In genomic region chr16:88671806-88672205, GRCh38 we compare ENCODE assay signal across 20 cellular contexts. TPM values are rescaled to one million over a fixed set of nuclear protein-coding genes. Genes with fewer than 3 reads are reported as not detected.
DNase-seq lines count a peak whose midpoint lies in the region; ATAC-seq, FAIRE-seq and TF ChIP-seq lines count a peak whose summit lies in the region.
"Had no signal": no experiment of that assay in that cellular context is flagged by ENCODE, and none has a peak within 500 bp of the region (broad histone marks: within the 10 kb centered on the region; RNA-seq: fewer than 3 reads in every experiment).

No MANE protein-coding gene starts in this region.

- DNase-seq in WTC11 (ENCODE audit: low spot score) (no peak), mesenchymal stem cell (no peak), small intestine (no peak)
- DNase-seq in naive thymus-derived CD4-positive, alpha-beta T cell: no peak
- DNase-seq: Caco-2; CD4-positive, alpha-beta memory T cell; DMS 273 treated with DMSO at 0.1 percent for 48 hours; DMS79 treated with DMSO at 0.1 percent for 48 hours; HFFc6; KBM-7; MM.1S; NCI-H1048; NCI-H1417 treated with DMSO at 0.1 percent for 48 hours; NCI-H187; NCI-H446 treated with DMSO at 0.1 percent for 48 hours; NCI-H526 treated with DMSO at 0.1 percent for 48 hours; SHP77 had no signal

- peak overlapping the region; percentile 54 for H4K91ac ChIP-seq in mesenchymal stem cell (ENCODE audit: low read length)

- intact Hi-C loops in naive thymus-derived CD4-positive, alpha-beta T cell (cut with micrococcal nuclease): no loop called here

- no peaks in the 10 kb centered on the region for H3K27me3 Mint-ChIP-seq in WTC11 (ENCODE audit: low read depth)
- no peaks in the 10 kb centered on the region for H3K27me3 Mint-ChIP-seq in naive thymus-derived CD4-positive, alpha-beta T cell
- H3K27me3 Mint-ChIP-seq: CD4-positive, alpha-beta memory T cell had no signal

- H3K27ac ChIP-seq in BLaER1 (no peak overlapping the region), mesenchymal stem cell (ENCODE audit: low read length, poor library complexity, severe bottlenecking) (no peak overlapping the region), small intestine (ENCODE audit: low read depth in 1 of 2, low read length in 1 of 2) (no peak overlapping the region)
- no peak overlapping the region for H3K27ac ChIP-seq in naive thymus-derived CD4-positive, alpha-beta T cell (ENCODE audit: low read depth, low read length)

- TF ChIP-seq CTCF in WTC11 (IDR thresholded peaks at IDR 0.05): no peak

- H3K18ac ChIP-seq in mesenchymal stem cell (ENCODE audit: low read depth in 1 of 2, low read length in 2 of 2): no peak overlapping the region

- peaks cover 7% of the 10 kb centered on the region for H3K9me3 Mint-ChIP-seq in WTC11
- H3K9me3 Mint-ChIP-seq in naive thymus-derived CD4-positive, alpha-beta T cell: no peaks in the 10 kb centered on the region
- H3K9me3 Mint-ChIP-seq: CD4-positive, alpha-beta memory T cell; HFFc6 had no signal

- H3K36me3 ChIP-seq in BLaER1: peaks cover 30% of the 10 kb centered on the region
- peaks cover 24 to 26% of the 10 kb centered on the region in 2 experiments for H3K36me3 ChIP-seq in mesenchymal stem cell (ENCODE audit: control insufficient read depth in 1 of 2, insufficient read depth in 2 of 2, low read depth in 1 of 2, low read length in 2 of 2)
- H3K36me3 ChIP-seq in small intestine (ENCODE audit: control insufficient read depth in 2 of 2, insufficient read depth in 2 of 2, low read length in 2 of 2): no peaks in the 10 kb centered on the region
- peaks cover 0 to 16% (median 0%) of the 10 kb centered on the region in 3 experiments for H3K36me3 ChIP-seq in naive thymus-derived CD4-positive, alpha-beta T cell (ENCODE audit: control insufficient read depth in 2 of 3, insufficient read depth in 3 of 3, low read length in 3 of 3)

- H2BK12ac ChIP-seq in mesenchymal stem cell (ENCODE audit: low read length in 2 of 2): peak overlapping the region in 1 of 2 experiments; percentile 10

- peaks cover 2% of the 10 kb centered on the region; the same call in 1 of the 2 replicates for H3K4me1 Mint-ChIP-seq in WTC11
- peaks cover 0 to 5% (median 0%) of the 10 kb centered on the region in 7 donors for H3K4me1 Mint-ChIP-seq in naive thymus-derived CD4-positive, alpha-beta T cell

- no peaks in the 10 kb centered on the region for H4K20me1 ChIP-seq in BLaER1

- H3K9me3 ChIP-seq in BLaER1: no peaks in the 10 kb centered on the region
- H3K9me3 ChIP-seq in mesenchymal stem cell (ENCODE audit: control insufficient read depth, low read length): no peaks in the 10 kb centered on the region
- H3K9me3 ChIP-seq in small intestine (ENCODE audit: control insufficient read depth, low read depth): no peaks in the 10 kb centered on the region
- no peaks in the 10 kb centered on the region for H3K9me3 ChIP-seq in naive thymus-derived CD4-positive, alpha-beta T cell (ENCODE audit: control insufficient read depth in 2 of 3, low read length in 3 of 3)
- H3K9me3 ChIP-seq: Caco-2 had no signal

- 95% methylated on average over 23 of the region's 23 CpGs for WGBS in mesenchymal stem cell
- 90 to 93% (median 92%) methylated on average over 23 of the region's 23 CpGs for WGBS in small intestine, 3 donors

- H3K9ac ChIP-seq in BLaER1 (no peak overlapping the region), mesenchymal stem cell (ENCODE audit: low read length) (no peak overlapping the region)

- H3K4me2 ChIP-seq in BLaER1 (peak overlapping the region; percentile 10; the same call in 1 of the 2 replicates), mesenchymal stem cell (ENCODE audit: low read length, poor library complexity, severe bottlenecking) (no peak overlapping the region)

- CTCF ChIA-PET in WTC11 (lab: Charles Lee): interaction anchor here (1.2 to 8.4 kb wide), 21 partner anchors 8 to 113 kb away, joined by 3 to 111 read pairs (median 9); partner anchors contain the start of genes CTU2, CYBA, IL17C and MVD
- CTCF ChIA-PET in naive thymus-derived CD4-positive, alpha-beta T cell (lab: Charles Lee): interaction anchor here (1.4 kb wide), 1 partner anchor 33 kb away, joined by 6 read pairs; no protein-coding TSS in a partner anchor

- H3K27me3 ChIP-seq in BLaER1 (no peaks in the 10 kb centered on the region), mesenchymal stem cell (ENCODE audit: control insufficient read depth in 1 of 2, insufficient read depth in 1 of 2, low read length in 2 of 2) (peaks cover 0 to 7% of the 10 kb centered on the region in 2 experiments), small intestine (ENCODE audit: control insufficient read depth in 2 of 2, insufficient read depth in 2 of 2, low read length in 2 of 2) (no peaks in the 10 kb centered on the region)
- no peaks in the 10 kb centered on the region for H3K27me3 ChIP-seq in naive thymus-derived CD4-positive, alpha-beta T cell (ENCODE audit: control insufficient read depth in 2 of 2, insufficient read depth in 2 of 2, low read length in 2 of 2)

- no peak overlapping the region for H2BK5ac ChIP-seq in mesenchymal stem cell (ENCODE audit: low read depth, low read length, poor library complexity, severe bottlenecking)

- H3K4me3 ChIP-seq in BLaER1: no peak overlapping the region
- no peak overlapping the region for H3K4me3 ChIP-seq in mesenchymal stem cell (ENCODE audit: insufficient read depth in 1 of 2, low read depth in 1 of 2, low read length in 2 of 2)
- no peak overlapping the region for H3K4me3 ChIP-seq in small intestine (ENCODE audit: low read depth in 1 of 2, low read length in 2 of 2)
- no peak overlapping the region for H3K4me3 ChIP-seq in naive thymus-derived CD4-positive, alpha-beta T cell (ENCODE audit: low read length)

- no peak overlapping the region for H2AFZ ChIP-seq in mesenchymal stem cell (ENCODE audit: low read depth, low read length)

- H3K14ac ChIP-seq in mesenchymal stem cell (ENCODE audit: low read length in 2 of 2): no peak overlapping the region

- H2BK15ac ChIP-seq in mesenchymal stem cell (ENCODE audit: low read depth, poor library complexity, severe bottlenecking): no peak overlapping the region

- ATAC-seq in WTC11: no peak
- ATAC-seq in naive thymus-derived CD4-positive, alpha-beta T cell: no peak

- H2BK120ac ChIP-seq in mesenchymal stem cell (ENCODE audit: low read depth, low read length): no peak overlapping the region

- peaks cover 12% of the 10 kb centered on the region for H3K36me3 Mint-ChIP-seq in WTC11
- peaks cover 0 to 12% (median 0%) of the 10 kb centered on the region in 5 donors for H3K36me3 Mint-ChIP-seq in naive thymus-derived CD4-positive, alpha-beta T cell

- no peak overlapping the region for H3K23ac ChIP-seq in mesenchymal stem cell (ENCODE audit: low read length in 2 of 2)

- H3K27ac Mint-ChIP-seq in WTC11: 0 out of 2 replicates have a peak overlapping the region, but pooled peaks have one; percentile 16
- peak overlapping the region in 1 of 9 donors; percentile 21 for H3K27ac Mint-ChIP-seq in naive thymus-derived CD4-positive, alpha-beta T cell
- H3K27ac Mint-ChIP-seq: CD4-positive, alpha-beta memory T cell; HFFc6 had no signal

- H3K79me1 ChIP-seq in mesenchymal stem cell (replicated peaks; ENCODE audit: low read length, poor library complexity, severe bottlenecking): no peaks in the 10 kb centered on the region

- H3K4me1 ChIP-seq in BLaER1: peaks cover 51% of the 10 kb centered on the region
- peaks cover 4% of the 10 kb centered on the region for H3K4me1 ChIP-seq in mesenchymal stem cell (ENCODE audit: control insufficient read depth, insufficient read depth, low read depth, low read length)
- no peaks in the 10 kb centered on the region for H3K4me1 ChIP-seq in small intestine (ENCODE audit: control insufficient read depth in 2 of 2, insufficient read depth in 1 of 2, low read depth in 1 of 2, low read length in 1 of 2)
- H3K4me1 ChIP-seq in naive thymus-derived CD4-positive, alpha-beta T cell (ENCODE audit: control insufficient read depth in 2 of 2, insufficient read depth in 2 of 2, low read length in 2 of 2): no peaks in the 10 kb centered on the region
- H3K4me1 ChIP-seq: Caco-2 had no signal

- H3K4ac ChIP-seq in mesenchymal stem cell (ENCODE audit: low read depth in 1 of 2, low read length in 2 of 2): no peak overlapping the region

- H2AK5ac ChIP-seq in mesenchymal stem cell (ENCODE audit: low read length, severe bottlenecking): no peak overlapping the region

- POLR2A ChIA-PET in WTC11 (lab: Charles Lee): no interaction called here
- POLR2A ChIA-PET in naive thymus-derived CD4-positive, alpha-beta T cell (lab: Charles Lee): interaction anchor here (0.9 to 1.1 kb wide), 3 partner anchors 8 to 22 kb away, joined by 3 to 6 read pairs (median 3); no protein-coding TSS in a partner anchor

- no peak for FAIRE-seq in small intestine (lab: Jason Lieb, UNC)
- FAIRE-seq: H54 had no signal

- H4K8ac ChIP-seq in mesenchymal stem cell (ENCODE audit: low read length): no peak overlapping the region

- H3K4me3 Mint-ChIP-seq in WTC11: no peak overlapping the region
- no peak overlapping the region for H3K4me3 Mint-ChIP-seq in naive thymus-derived CD4-positive, alpha-beta T cell
- H3K4me3 Mint-ChIP-seq: CD4-positive, alpha-beta memory T cell; HFFc6 had no signal

RNA-seq across cellular contexts. Expression of gene MVD, which starts 8.9 kb away (rescaled TPM):
- total RNA-seq in WTC11 (2021): 96.9 to 113 TPM (median 109 TPM) in 3 replicates
- 120 TPM for polyA plus RNA-seq in mesenchymal stem cell (2013, experiment 1 of 2)
- polyA plus RNA-seq in mesenchymal stem cell (2013, experiment 2 of 2): 109 TPM
- polyA plus RNA-seq in small intestine: 100 to 1,000 TPM in 1 of 3 donors, 10 to 100 TPM in 2; 28.4 to 115 (median 40.3) TPM
- total RNA-seq in naive thymus-derived CD4-positive, alpha-beta T cell: 10 to 100 TPM; 37.7 to 66.9 (median 42.7) TPM
- polyA plus RNA-seq in naive thymus-derived CD4-positive, alpha-beta T cell: 10 to 100 TPM; 12.9 to 23.5 TPM

RNA-seq across cellular contexts. Expression of gene SNAI3, which starts 14.5 kb away (rescaled TPM):
- 8.0 to 9.4 TPM (median 9.1 TPM) in 3 replicates for total RNA-seq in WTC11 (2021)
- polyA plus RNA-seq in mesenchymal stem cell (2013, experiment 1 of 2): 0.06 TPM
- 0.10 TPM for polyA plus RNA-seq in mesenchymal stem cell (2013, experiment 2 of 2)
- polyA plus RNA-seq in small intestine: 1 to 10 TPM in 1 of 3 donors, under 1 TPM in 2; 0.45 to 3.2 (median 0.72) TPM
- total RNA-seq in naive thymus-derived CD4-positive, alpha-beta T cell: 10 to 100 TPM in 1 of 5 experiments, 1 to 10 TPM in 4; 2.7 to 13.0 (median 6.1) TPM
- 10 to 100 TPM in 1 of 2 donors, 1 to 10 TPM in 1; 6.5 to 13.5 TPM for polyA plus RNA-seq in naive thymus-derived CD4-positive, alpha-beta T cell
- total RNA-seq: HFFc6 had no signal
- polyA plus RNA-seq: BJ had no signal

RNA-seq across cellular contexts. Expression of gene CYBA, which starts 21.0 kb away (rescaled TPM):
- total RNA-seq in WTC11 (2021): 169 to 219 TPM (median 207 TPM) in 3 replicates
- 319 TPM for polyA plus RNA-seq in mesenchymal stem cell (2013, experiment 1 of 2)
- 325 TPM for polyA plus RNA-seq in mesenchymal stem cell (2013, experiment 2 of 2)
- polyA plus RNA-seq in small intestine: 100 to 1,000 TPM in 2 of 3 donors, 10 to 100 TPM in 1; 61.1 to 320 (median 140) TPM
- total RNA-seq in naive thymus-derived CD4-positive, alpha-beta T cell: 100 to 1,000 TPM; 240 to 498 (median 281) TPM
- 100 to 1,000 TPM; 454 to 537 TPM for polyA plus RNA-seq in naive thymus-derived CD4-positive, alpha-beta T cell

RNA-seq across cellular contexts. Expression of gene IL17C, which starts 33.4 kb away (rescaled TPM):
- total RNA-seq in WTC11 (2021): 0.80 to 1.9 TPM (median 1.5 TPM) in 3 replicates
- 0.12 TPM for polyA plus RNA-seq in mesenchymal stem cell (2013, experiment 1 of 2)
- polyA plus RNA-seq in mesenchymal stem cell (2013, experiment 2 of 2): 0.11 TPM
- under 1 TPM in 1 of 3 donors, not detected in 2; 0.19 TPM for polyA plus RNA-seq in small intestine
- under 1 TPM in 1 of 5 experiments, not detected in 4; 0.37 TPM for total RNA-seq in naive thymus-derived CD4-positive, alpha-beta T cell
- not detected for polyA plus RNA-seq in naive thymus-derived CD4-positive, alpha-beta T cell
- total RNA-seq: Caco-2, HFFc6 had no signal
- polyA plus RNA-seq: BJ; CD4-positive, alpha-beta memory T cell had no signal

RNA-seq across cellular contexts. Expression of gene RNF166, which starts 34.4 kb away (rescaled TPM):
- 38.5 to 46.2 TPM (median 40.5 TPM) in 3 replicates for total RNA-seq in WTC11 (2021)
- polyA plus RNA-seq in mesenchymal stem cell (2013, experiment 1 of 2): 12.6 TPM
- polyA plus RNA-seq in mesenchymal stem cell (2013, experiment 2 of 2): 10.8 TPM
- 10 to 100 TPM in 2 of 3 donors, 1 to 10 TPM in 1; 9.2 to 15.1 (median 13.5) TPM for polyA plus RNA-seq in small intestine
- total RNA-seq in naive thymus-derived CD4-positive, alpha-beta T cell: 100 to 1,000 TPM in 4 of 5 experiments, 10 to 100 TPM in 1; 99.8 to 324 (median 133) TPM
- 10 to 100 TPM; 67.7 to 88.9 TPM for polyA plus RNA-seq in naive thymus-derived CD4-positive, alpha-beta T cell
